ENCODE assay signal across 8 cellular contexts in the genomic region with DNA sequence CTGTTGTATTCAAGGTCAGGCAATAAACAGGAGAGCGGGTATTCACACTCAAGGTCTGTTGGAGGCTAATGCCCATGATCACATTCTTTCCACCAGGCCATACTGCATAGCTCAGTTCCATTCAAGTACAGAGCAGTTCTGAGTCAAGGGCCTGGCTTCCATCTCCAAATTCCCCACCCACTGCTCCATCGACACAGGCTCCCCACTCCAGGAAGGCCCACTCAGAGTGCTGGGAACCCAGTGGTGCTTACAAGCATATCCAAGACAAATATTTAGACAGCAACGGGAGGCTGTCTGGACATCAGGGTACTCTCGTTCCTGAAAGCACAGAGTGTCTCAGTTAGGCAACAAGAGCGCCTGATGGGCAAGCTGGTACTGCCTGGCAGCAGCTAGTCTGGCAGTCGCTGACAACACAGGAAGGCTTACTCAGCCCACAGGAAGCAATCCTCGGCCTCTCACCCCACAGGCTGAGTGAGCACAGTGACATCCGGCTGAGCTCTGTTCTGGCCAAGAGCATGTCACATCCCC. TPM values are rescaled to one million over a fixed set of nuclear protein-coding genes. Genes with fewer than 3 reads are reported as not detected.
DNase-seq lines count a peak whose midpoint lies in the region; ATAC-seq and TF ChIP-seq lines count a peak whose summit lies in the region.

No MANE protein-coding gene starts in this region.

- no peak overlapping the region for H3K9ac ChIP-seq in trophoblast cell (ENCODE audit: low read length)

- no peak overlapping the region for H4K91ac ChIP-seq in trophoblast cell (ENCODE audit: low read depth, low read length)

- peak; percentile 85 for DNase-seq in A172 (ENCODE audit: low spot score)
- peak in 2 of 3 donors; percentile 73 to 84 for DNase-seq in Peyer's patch
- peak; percentile 18 for DNase-seq in activated gamma-delta T cell (lab: John Stamatoyannopoulos, UW)
- peak; percentile 61 to 73 for DNase-seq in foreskin keratinocyte
- DNase-seq in trophoblast cell, result peak in 1 of 2 donors; percentile 14
- peak; percentile 23 for DNase-seq in testis
- no peak for DNase-seq in cortex of kidney (lab: John Stamatoyannopoulos, UW)

- H2BK12ac ChIP-seq in trophoblast cell (ENCODE audit: low read length), result no peak overlapping the region

- peak overlapping the region; percentile 59 to 78 (median 66) for H3K27ac ChIP-seq in Peyer's patch
- no peak overlapping the region for H3K27ac ChIP-seq in foreskin keratinocyte
- no peak overlapping the region for H3K27ac ChIP-seq in trophoblast cell (ENCODE audit: low read depth, low read length)
- H3K27ac ChIP-seq in testis, result peak overlapping the region in 1 of 2 donors; percentile 15

- WGBS in trophoblast cell (ENCODE audit: extremely low coverage, insufficient coverage, insufficient read length), result no CpG with 5 or more reads among the region's 8 CpGs
- WGBS in testis, 2 donors, result 33 to 45% methylated on average over 6 to 8 of the region's 8 CpGs

- no peak overlapping the region for H2BK5ac ChIP-seq in trophoblast cell (ENCODE audit: low read depth, low read length, poor library complexity)

- H3K36me3 ChIP-seq in Peyer's patch (peaks cover 0 to 35% (median 0%) of the 10 kb centered on the region in 3 donors), trophoblast cell (ENCODE audit: control insufficient read depth in 1 of 2, insufficient read depth in 2 of 2, low read length in 2 of 2) (peaks cover 0 to 2% of the 10 kb centered on the region in 2 experiments), testis (ENCODE audit: low read depth, missing control alignments) (no peaks in the 10 kb centered on the region)

- H3K4me2 ChIP-seq in trophoblast cell (ENCODE audit: low read length), result no peak overlapping the region

- H3K79me1 ChIP-seq in trophoblast cell (ENCODE audit: low read length), result peaks cover 3% of the 10 kb centered on the region

- H3K4me1 ChIP-seq in Peyer's patch (peaks cover 0 to 8% (median 3%) of the 10 kb centered on the region in 4 donors), foreskin keratinocyte (peaks cover 25% of the 10 kb centered on the region), trophoblast cell (ENCODE audit: control insufficient read depth in 1 of 2, insufficient read depth in 2 of 2, low read length in 2 of 2) (peaks cover 8 to 10% of the 10 kb centered on the region in 2 experiments), testis (no peaks in the 10 kb centered on the region)

- peak overlapping the region; percentile 2 for H3K14ac ChIP-seq in trophoblast cell (ENCODE audit: low read length)

- H2AFZ ChIP-seq in trophoblast cell (ENCODE audit: insufficient read depth, low read length, poor library complexity), result no peak overlapping the region

- H4K12ac ChIP-seq in trophoblast cell (ENCODE audit: low read depth, low read length), result no peak overlapping the region

- TF ChIP-seq POLR2A in Peyer's patch (IDR thresholded peaks at IDR 0.05) (no peak), testis (IDR thresholded peaks at IDR 0.05) (no peak)

- peak overlapping the region; percentile 26 for H4K8ac ChIP-seq in trophoblast cell (ENCODE audit: low read depth, low read length)

- no peak overlapping the region for H3K23ac ChIP-seq in trophoblast cell (ENCODE audit: low read length)

- no peak overlapping the region for H3K4ac ChIP-seq in trophoblast cell (ENCODE audit: low read depth, low read length)

- H2AK5ac ChIP-seq in trophoblast cell (ENCODE audit: low read length), result no peak overlapping the region

- H3K79me2 ChIP-seq in trophoblast cell (ENCODE audit: control insufficient read depth, insufficient read depth, low read length, poor library complexity), result no peaks in the 10 kb centered on the region

- intact Hi-C loops in testis (cut with DNase I; ENCODE audit: low total_unique reads), result no loop called here

- H2BK120ac ChIP-seq in trophoblast cell (ENCODE audit: insufficient read depth, low read length, poor library complexity), result no peak overlapping the region

- H3K9me3 ChIP-seq in Peyer's patch (no peaks in the 10 kb centered on the region), trophoblast cell (ENCODE audit: insufficient read depth, low read depth, low read length) (no peaks in the 10 kb centered on the region), testis (no peaks in the 10 kb centered on the region)

- no peak overlapping the region for H3K4me3 ChIP-seq in Peyer's patch
- no peak overlapping the region for H3K4me3 ChIP-seq in trophoblast cell (ENCODE audit: low read depth, low read length)
- H3K4me3 ChIP-seq in testis, result no peak overlapping the region

- no peaks in the 10 kb centered on the region for H3K27me3 ChIP-seq in Peyer's patch
- H3K27me3 ChIP-seq in foreskin keratinocyte, result no peaks in the 10 kb centered on the region
- no peaks in the 10 kb centered on the region for H3K27me3 ChIP-seq in trophoblast cell (ENCODE audit: insufficient read depth, low read length)
- H3K27me3 ChIP-seq in testis, result no peaks in the 10 kb centered on the region

- TF ChIP-seq CTCF in Peyer's patch (IDR thresholded peaks at IDR 0.05) (no peak), foreskin keratinocyte (conservative IDR thresholded peaks at IDR 0.05) (no peak), testis (IDR thresholded peaks at IDR 0.05) (no peak)

- peak; percentile 77 for ATAC-seq in GM21619 (IDR thresholded peaks at IDR 0.05; ENCODE audit: unreplicated experiment)
- peak; percentile 90 for ATAC-seq in foreskin keratinocyte

- no peak overlapping the region for H3K18ac ChIP-seq in trophoblast cell (ENCODE audit: low read length)

RNA-seq across cellular contexts. Expression of gene RFFL, which starts 40.9 kb away (rescaled TPM):
- total RNA-seq in A172 (2014; rRNA removed; shearing (Covaris generic)), result 12.5 and 12.8 TPM in 2 replicates
- total RNA-seq in Peyer's patch, result 10 to 100 TPM; 33.0 to 76.7 (median 43.0) TPM
- 22.1 and 23.6 TPM in 2 replicates for total RNA-seq in foreskin keratinocyte
- polyA plus RNA-seq in foreskin keratinocyte, result 6.1 and 7.0 TPM in 2 replicates
- 6.5 and 7.2 TPM in 2 replicates for polyA plus RNA-seq in trophoblast cell (2013)
- 10 to 100 TPM; 42.0 to 46.3 TPM for total RNA-seq in testis
- 68.6 TPM for polyA plus RNA-seq in testis (ENCODE audit: insufficient read depth, low read depth, low replicate concordance)

RNA-seq across cellular contexts. Expression of gene LIG3, which starts 42.3 kb away (rescaled TPM):
- 41.5 and 52.0 TPM in 2 replicates for total RNA-seq in A172 (2014; rRNA removed; shearing (Covaris generic))
- total RNA-seq in Peyer's patch (10 to 100 TPM; 19.6 to 82.5 (median 36.3) TPM), foreskin keratinocyte (27.7 and 28.0 TPM in 2 replicates), testis (10 to 100 TPM; 66.7 to 70.9 TPM)
- polyA plus RNA-seq in foreskin keratinocyte (9.7 and 10.9 TPM in 2 replicates), testis (ENCODE audit: insufficient read depth, low read depth, low replicate concordance) (54.4 TPM)
- polyA plus RNA-seq in trophoblast cell (2013), result 23.2 and 25.5 TPM in 2 replicates

Comparison
In these comparisons a context has a peak if more than half of its experiments do, and no peak if none do; other contexts are left out.
1. H3K27ac ChIP-seq: peak in Peyer's patch (4 of 4); none in foreskin keratinocyte (single experiment) and trophoblast cell (single experiment).